ENCODE assay signal across 1 cellular context in genomic region chr5:36744041-36744677, GRCh38.
TF ChIP-seq lines count a peak whose summit lies in the region.

No MANE protein-coding gene starts in this region.

TF ChIP-seq in K562, 482 proteins besides CTCF, POLR2A, EP300 and RAD21 (continued from another document):
- peak in 1 of 2 experiments; percentile 55; a peak in 1 of 4 replicates for TF ChIP-seq RCOR1 (IDR thresholded peaks at IDR 0.05; ENCODE audit: borderline replicate concordance in 1 of 2, low read depth in 2 of 2, low read length in 2 of 2)
- TF ChIP-seq ZNF263 (CRISPR knock-in tag; IDR thresholded peaks at IDR 0.05; ENCODE audit: borderline replicate concordance), result peak; percentile 25; the same call in 1 of the 2 replicates
- TF ChIP-seq NRF1 (conservative IDR thresholded peaks at IDR 0.05 in 1 of 2, IDR thresholded peaks at IDR 0.05 in 1 of 2), result no peak
- TF ChIP-seq MEF2A (IDR thresholded peaks at IDR 0.05; ENCODE audit: control insufficient read depth, low read depth, low read length), result no peak
- 0 out of 2 replicates have a peak, but pooled peaks have one; percentile 42 for TF ChIP-seq CREM (IDR thresholded peaks at IDR 0.05; ENCODE audit: low read depth)
- TF ChIP-seq CBFA2T3 (IDR thresholded peaks at IDR 0.05), result 0 out of 2 replicates have a peak, but pooled peaks have one; percentile 34
- TF ChIP-seq ZNF639 (CRISPR knock-in tag; conservative IDR thresholded peaks at IDR 0.05 in 1 of 2, IDR thresholded peaks at IDR 0.05 in 1 of 2), result peak in 1 of 2 experiments; percentile 40; a peak in 1 of 4 replicates
- TF ChIP-seq ZNF444 (CRISPR knock-in tag; IDR thresholded peaks at IDR 0.05), result no peak
